Comparison of ENCODE assay signal across 15 cellular contexts in the genomic region with DNA sequence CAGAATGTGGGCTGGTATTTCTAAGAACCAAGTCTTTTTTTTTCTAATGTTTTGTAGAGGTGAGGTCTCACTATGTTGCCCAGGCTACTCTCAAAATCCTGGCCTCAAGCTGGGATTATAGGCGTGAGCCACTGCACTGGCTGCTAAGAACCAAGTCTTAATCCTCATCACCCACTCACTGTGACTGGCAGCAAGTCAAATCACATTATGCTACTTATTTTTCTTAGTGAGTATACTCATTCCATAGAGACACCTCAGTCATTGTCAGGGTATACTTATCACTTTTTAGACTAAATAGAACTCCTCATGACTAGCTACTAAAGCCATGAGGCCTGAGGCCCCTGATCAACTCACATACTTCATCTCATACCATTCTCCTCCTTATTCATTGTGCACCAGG.
A peak's percentile ranks its signal among the peaks of the same experiment; 100 is the strongest.
DNase-seq lines count a peak whose midpoint lies in the region; TF ChIP-seq lines count a peak whose summit lies in the region.
"Had no signal": no experiment of that assay in that cellular context is flagged by ENCODE, and none has a peak within 500 bp of the region (broad histone marks: within the 10 kb centered on the region; RNA-seq: fewer than 3 reads in every experiment).

No MANE protein-coding gene starts in this region.

- 84 to 89% methylated on average over 1 of the region's 1 CpG for WGBS in testis, 2 donors
- 78 to 96% (median 92%) methylated on average over 1 of the region's 1 CpG for WGBS in spleen, 5 donors

- H3K27me3 ChIP-seq in testis: no peaks in the 10 kb centered on the region
- H3K27me3 ChIP-seq in spleen (replicated peaks in 1 of 7): no peaks in the 10 kb centered on the region
- H3K27me3 ChIP-seq: BLaER1 had no signal

- TF ChIP-seq POLR2A in testis (IDR thresholded peaks at IDR 0.05) (no peak), spleen (IDR thresholded peaks at IDR 0.05) (no peak)

- H3K36me3 ChIP-seq in testis (ENCODE audit: low read depth, missing control alignments) (no peaks in the 10 kb centered on the region), spleen (no peaks in the 10 kb centered on the region)
- H3K36me3 ChIP-seq: BLaER1, HAP-1, SJSA1 had no signal

- DNase-seq in ELR (ENCODE audit: low read depth) (peak; percentile 6), RKO (ENCODE audit: low spot score) (peak; percentile 51), choroid plexus epithelial cell (ENCODE audit: low read depth) (peak; percentile 6), stromal cell of bone marrow (ENCODE audit: low read depth) (peak; percentile 15), testis (no peak), DMS79 treated with DMSO at 0.1 percent for 48 hours (lab: John Stamatoyannopoulos, UW) (no peak), spleen (no peak)
- DNase-seq: CD8-positive, alpha-beta memory T cell; NCI-H1436; NCI-H2029 treated with DMSO at 0.1 percent for 48 hours; NCI-H510A had no signal

- intact Hi-C loops in testis (cut with DNase I; ENCODE audit: low total_unique reads): no loop called here
- intact Hi-C loops in spleen (cut with DNase I; ENCODE audit: low total_unique reads): no loop called here

- H3K4me3 ChIP-seq in choroid plexus epithelial cell (ENCODE audit: low read depth, low read length): no peak overlapping the region
- H3K4me3 ChIP-seq in testis: no peak overlapping the region
- no peak overlapping the region for H3K4me3 ChIP-seq in spleen
- H3K4me3 ChIP-seq: BLaER1, HAP-1, SJSA1 had no signal

- no peak overlapping the region for H3K27ac ChIP-seq in testis
- H3K27ac ChIP-seq in spleen: no peak overlapping the region
- H3K27ac ChIP-seq: BLaER1, RWPE1, SJSA1 had no signal

- no peak for TF ChIP-seq CTCF in choroid plexus epithelial cell (conservative IDR thresholded peaks at IDR 0.05; ENCODE audit: low read depth, low read length)
- TF ChIP-seq CTCF in testis (IDR thresholded peaks at IDR 0.05): no peak
- TF ChIP-seq CTCF in spleen (IDR thresholded peaks at IDR 0.05 in 8 of 11, conservative IDR thresholded peaks at IDR 0.05 in 3 of 11): no peak

- H3K9me3 ChIP-seq in testis (no peaks in the 10 kb centered on the region), spleen (no peaks in the 10 kb centered on the region)
- H3K9me3 ChIP-seq: BLaER1, HAP-1, SJSA1 had no signal

- H3K4me1 ChIP-seq in testis (no peaks in the 10 kb centered on the region), spleen (no peaks in the 10 kb centered on the region)
- H3K4me1 ChIP-seq: BLaER1, HAP-1, SJSA1 had no signal

Comparison
In these comparisons a context has a peak if more than half of its experiments do, and no peak if none do; other contexts are left out.
1. DNase-seq: peak in ELR (single experiment), RKO (single experiment), choroid plexus epithelial cell (single experiment) and stromal cell of bone marrow (single experiment); none in testis (single experiment), DMS79 treated with DMSO at 0.1 percent for 48 hours (single experiment) and spleen (single experiment).